In the genomic region with DNA sequence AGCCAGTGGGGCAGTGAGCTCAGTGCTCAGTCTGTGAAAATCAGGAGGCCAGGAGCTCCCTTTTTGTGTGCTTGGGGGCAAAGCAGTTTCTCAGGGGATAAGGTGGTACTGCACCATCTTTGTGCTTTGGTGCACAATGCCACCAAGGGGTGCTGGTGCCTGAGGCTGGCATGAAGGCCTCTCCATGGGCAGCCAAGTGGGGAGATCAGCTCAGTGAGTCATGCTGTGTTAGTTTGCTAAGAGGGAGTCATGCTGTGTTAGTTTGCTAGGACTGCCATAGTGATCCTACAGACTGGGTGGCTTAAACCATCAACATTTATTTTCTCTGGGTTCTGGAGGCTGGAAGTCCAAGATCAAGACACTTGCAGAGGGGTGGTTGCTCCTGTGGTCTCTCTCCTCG, we compare ENCODE assay signal across 14 cellular contexts.
DNase-seq lines count a peak whose midpoint lies in the region; ATAC-seq and TF ChIP-seq lines count a peak whose summit lies in the region.
"Had no signal": no experiment of that assay in that cellular context is flagged by ENCODE, and none has a peak within 500 bp of the region (broad histone marks: within the 10 kb centered on the region; RNA-seq: fewer than 3 reads in every experiment).

No MANE protein-coding gene starts in this region.

- H3K27me3 ChIP-seq in H9 (ENCODE audit: insufficient read depth, low read length) (no peaks in the 10 kb centered on the region), RWPE2 (ENCODE audit: insufficient read depth, poor library complexity, severe bottlenecking) (no peaks in the 10 kb centered on the region)

- no peaks in the 10 kb centered on the region for H3K23me2 ChIP-seq in H9 (ENCODE audit: insufficient read length, low read depth, low read length, poor library complexity, severe bottlenecking)

- H3K18ac ChIP-seq in H9 (ENCODE audit: insufficient read length, low read depth, low read length): no peak overlapping the region

- peak; percentile 35; the same call in 1 of the 3 replicates for ATAC-seq in RWPE2 (ENCODE audit: low read depth)
- ATAC-seq in GM21528 (IDR thresholded peaks at IDR 0.05; ENCODE audit: low FRiP score, unreplicated experiment): no peak

- WGBS in H9 (ENCODE audit: extremely low coverage, insufficient read length, low lambda C conversion rate): no CpG with 5 or more reads among the region's 1 CpG

- peaks cover 2% of the 10 kb centered on the region for H3K27me3 Mint-ChIP-seq in H9 (ENCODE audit: low read depth)

- no peaks in the 10 kb centered on the region; a peak in 1 of 7 replicates for H3K36me3 Mint-ChIP-seq in H9 (ENCODE audit: insufficient read depth in 1 of 3, low read depth in 3 of 3)

- no peaks in the 10 kb centered on the region for H3K79me1 ChIP-seq in H9 (ENCODE audit: insufficient read depth, low read depth, low read length, poor library complexity, severe bottlenecking)

- no peak overlapping the region for H3K27ac ChIP-seq in H9 (ENCODE audit: insufficient read length, low read depth, low read length)
- H3K27ac ChIP-seq in RWPE2 (ENCODE audit: poor library complexity, severe bottlenecking): no peak overlapping the region
- H3K27ac ChIP-seq: KMS-11 had no signal

- H3K4me1 Mint-ChIP-seq in H9: peaks cover 17 to 22% of the 10 kb centered on the region in 2 experiments

- H2BK12ac ChIP-seq in H9 (ENCODE audit: insufficient read length, low read depth, low read length): no peak overlapping the region

- no peak overlapping the region for H3K56ac ChIP-seq in H9 (ENCODE audit: insufficient read length, low read depth, low read length)

- H3K4me3 ChIP-seq in RWPE2 (ENCODE audit: severe bottlenecking): no peak overlapping the region

- H2AFZ ChIP-seq in H9 (ENCODE audit: low read length): no peak overlapping the region

- no peak overlapping the region for H2BK15ac ChIP-seq in H9 (ENCODE audit: low read depth, low read length)

- H4K5ac ChIP-seq in H9 (ENCODE audit: insufficient read length, low read depth, low read length): no peak overlapping the region

- no peak overlapping the region for H4K91ac ChIP-seq in H9 (ENCODE audit: insufficient read length, low read depth, low read length)

- no peak overlapping the region for H4K8ac ChIP-seq in H9 (replicated peaks; ENCODE audit: insufficient read length, low read depth, low read length)

- no peak overlapping the region for H3K9ac ChIP-seq in H9 (ENCODE audit: extremely low read depth, insufficient read length, low read length)
- H3K9ac ChIP-seq: KMS-11 had no signal

- H3K4me3 Mint-ChIP-seq in H9: no peak overlapping the region
- H3K4me3 Mint-ChIP-seq: CD4-positive, alpha-beta T cell had no signal

- H2BK120ac ChIP-seq in H9 (ENCODE audit: low read depth, low read length, poor library complexity, severe bottlenecking): no peak overlapping the region

- H4K20me1 ChIP-seq in H9 (ENCODE audit: control insufficient read depth, insufficient read depth, insufficient read length): no peaks in the 10 kb centered on the region

- H3K9me3 ChIP-seq in H9 (ENCODE audit: control insufficient read depth, low read depth, low read length) (no peaks in the 10 kb centered on the region), RWPE2 (ENCODE audit: severe bottlenecking) (no peaks in the 10 kb centered on the region)

- H3K27ac Mint-ChIP-seq in H9: peak overlapping the region in 2 of 3 experiments; percentile 14 to 24; a peak in 1 of 7 replicates
- H3K27ac Mint-ChIP-seq: CD4-positive, alpha-beta T cell had no signal

- no peak overlapping the region for H3K23ac ChIP-seq in H9 (ENCODE audit: insufficient read length, low read depth, low read length)

- no peak overlapping the region for H3K4ac ChIP-seq in H9 (ENCODE audit: low read depth, low read length)

- H2BK20ac ChIP-seq in H9 (ENCODE audit: low read depth, low read length, poor library complexity, severe bottlenecking): no peak overlapping the region

- H3K14ac ChIP-seq in H9 (ENCODE audit: insufficient read depth, low read length): no peak overlapping the region

- no peaks in the 10 kb centered on the region for H3K79me2 ChIP-seq in H9 (ENCODE audit: insufficient read depth, low read length)

- H3T11ph ChIP-seq in H9 (ENCODE audit: low read length): no peak overlapping the region

- H3K4me2 ChIP-seq in H9 (ENCODE audit: insufficient read depth, insufficient read length, low read length): no peak overlapping the region
- H3K4me2 ChIP-seq: KMS-11 had no signal

- peak; percentile 27 for DNase-seq in AG20443 (ENCODE audit: low spot score)
- no peak for DNase-seq in H9
- DNase-seq in RWPE2 (ENCODE audit: low spot score): no peak
- peak; percentile 72 for DNase-seq in kidney glomerular epithelial cell (lab: John Stamatoyannopoulos, UW)
- DNase-seq in NCI-H2107 (lab: John Stamatoyannopoulos, UW): no peak
- no peak for DNase-seq in CD1c-positive myeloid dendritic cell (ENCODE audit: extremely low spot score)
- DNase-seq: CD4-positive, alpha-beta T cell; GF-D8; GOT3; NCI-H2081; NCI-H2227 treated with DMSO at 0.1 percent for 48 hours; NCI-H748 treated with DMSO at 0.1 percent for 48 hours had no signal

- no peak overlapping the region for H2AK5ac ChIP-seq in H9 (ENCODE audit: insufficient read length, low read length)

- H3K36me3 ChIP-seq in RWPE2 (ENCODE audit: low read depth): no peaks in the 10 kb centered on the region

- peaks cover 3% of the 10 kb centered on the region in 2 experiments; a peak in 3 of 5 replicates for H3K9me3 Mint-ChIP-seq in H9
- H3K9me3 Mint-ChIP-seq: CD4-positive, alpha-beta T cell had no signal

- H2BK5ac ChIP-seq in H9 (ENCODE audit: insufficient read length, low read length): no peak overlapping the region

- H3K4me1 ChIP-seq in H9 (ENCODE audit: insufficient read depth, low read length) (no peaks in the 10 kb centered on the region), RWPE2 (ENCODE audit: insufficient read depth, poor library complexity, severe bottlenecking) (no peaks in the 10 kb centered on the region)

- TF ChIP-seq CTCF in H9 (conservative IDR thresholded peaks at IDR 0.05) (no peak), RWPE2 (IDR thresholded peaks at IDR 0.05; ENCODE audit: poor library complexity, severe bottlenecking) (no peak)

Comparison
In these comparisons a context has a peak if more than half of its experiments do, and no peak if none do; other contexts are left out.
1. DNase-seq: peak in AG20443 (single experiment) and kidney glomerular epithelial cell (single experiment); none in H9 (single experiment), RWPE2 (single experiment), NCI-H2107 (single experiment) and CD1c-positive myeloid dendritic cell (single experiment).